9 cellular contexts compared by ENCODE assay signal in the genomic region with DNA sequence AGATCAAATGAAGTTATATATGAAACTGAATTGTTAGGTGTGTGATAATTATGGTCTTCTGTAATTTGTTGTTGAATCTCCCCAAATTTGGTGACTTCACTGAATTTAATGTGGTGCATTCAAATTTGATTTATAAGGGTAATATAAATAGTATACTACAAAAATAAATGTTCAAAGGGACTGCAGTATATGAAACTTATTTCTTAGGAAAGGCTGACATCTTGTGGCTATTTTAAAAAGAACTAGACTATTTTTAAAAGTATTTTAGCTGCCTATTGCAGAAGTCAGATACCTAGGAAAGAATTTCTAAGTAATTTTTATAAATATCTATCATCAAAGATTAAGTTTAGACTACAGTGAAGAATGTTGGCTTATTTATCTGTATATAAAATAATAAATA. TPM values are rescaled to one million over a fixed set of nuclear protein-coding genes. Genes with fewer than 3 reads are reported as not detected.
A peak's percentile ranks its signal among the peaks of the same experiment; 100 is the strongest.
DNase-seq lines count a peak whose midpoint lies in the region; ATAC-seq and TF ChIP-seq lines count a peak whose summit lies in the region.
"Had no signal": no experiment of that assay in that cellular context is flagged by ENCODE, and none has a peak within 500 bp of the region (broad histone marks: within the 10 kb centered on the region; RNA-seq: fewer than 3 reads in every experiment).

No MANE protein-coding gene starts in this region.

- H3K27me3 ChIP-seq in CD4-positive, alpha-beta T cell (ENCODE audit: control insufficient read depth, insufficient read depth, low read length): no peaks in the 10 kb centered on the region
- no peaks in the 10 kb centered on the region for H3K27me3 ChIP-seq in upper lobe of left lung
- H3K27me3 ChIP-seq in effector memory CD4-positive, alpha-beta T cell (replicated peaks; ENCODE audit: control insufficient read depth, insufficient read depth, low read length, poor library complexity, severe bottlenecking): no peaks in the 10 kb centered on the region

- CTCF ChIA-PET in CD4-positive, alpha-beta T cell (lab: Charles Lee): interaction anchor here (0.6 to 1.2 kb wide), 2 partner anchors 13 to 659 kb away, joined by 3 read pairs; no protein-coding TSS in a partner anchor

- TF ChIP-seq CTCF in CD4-positive, alpha-beta T cell (IDR thresholded peaks at IDR 0.05): peak; percentile 27
- peak in 2 of 6 experiments; percentile 10 to 14 for TF ChIP-seq CTCF in upper lobe of left lung (IDR thresholded peaks at IDR 0.05)

- peaks cover 11% of the 10 kb centered on the region for H3K27me3 Mint-ChIP-seq in CD4-positive, alpha-beta T cell

- POLR2A ChIA-PET in CD4-positive, alpha-beta T cell (lab: Charles Lee): no interaction called here

- no peaks in the 10 kb centered on the region for H3K9me3 ChIP-seq in CD4-positive, alpha-beta T cell (ENCODE audit: control insufficient read depth, low read length)
- no peaks in the 10 kb centered on the region for H3K9me3 ChIP-seq in upper lobe of left lung
- no peaks in the 10 kb centered on the region for H3K9me3 ChIP-seq in effector memory CD4-positive, alpha-beta T cell (ENCODE audit: control insufficient read depth, low read length)

- DNase-seq in CD4-positive, alpha-beta T cell: no peak
- DNase-seq in H4 (ENCODE audit: low spot score) (peak; percentile 7), RPMI7951 (ENCODE audit: low read depth) (peak; percentile 12), glomerular endothelial cell (ENCODE audit: extremely low read depth, low read depth, low spot score) (peak; percentile 9), upper lobe of left lung (no peak), left colon (no peak)
- no peak for DNase-seq in effector memory CD4-positive, alpha-beta T cell

- H3K27ac Mint-ChIP-seq in CD4-positive, alpha-beta T cell: no peak overlapping the region

- no peak for TF ChIP-seq POLR2A in upper lobe of left lung (IDR thresholded peaks at IDR 0.05)

- H3K36me3 ChIP-seq in upper lobe of left lung: no peaks in the 10 kb centered on the region
- no peaks in the 10 kb centered on the region for H3K36me3 ChIP-seq in effector memory CD4-positive, alpha-beta T cell (ENCODE audit: control insufficient read depth, insufficient read depth, low read length)

- H3K4me1 Mint-ChIP-seq in CD4-positive, alpha-beta T cell (ENCODE audit: low read depth): no peaks in the 10 kb centered on the region

- no peak overlapping the region for H3K4me3 ChIP-seq in upper lobe of left lung
- H3K4me3 ChIP-seq in effector memory CD4-positive, alpha-beta T cell (ENCODE audit: insufficient read depth, low read depth, low read length, poor library complexity, severe bottlenecking): no peak overlapping the region

- ATAC-seq in CD4-positive, alpha-beta T cell (ENCODE audit: poor library complexity): no peak
- no peak for ATAC-seq in upper lobe of left lung (ENCODE audit: low FRiP score in 2 of 2)
- ATAC-seq in left colon: no peak
- no peak for ATAC-seq in HG03354 (IDR thresholded peaks at IDR 0.05; ENCODE audit: poor library complexity, severe bottlenecking, unreplicated experiment)

- no peaks in the 10 kb centered on the region for H3K9me3 Mint-ChIP-seq in CD4-positive, alpha-beta T cell

- no peak for TF ChIP-seq EP300 in upper lobe of left lung (IDR thresholded peaks at IDR 0.05)

- no peak overlapping the region for H3K4me3 Mint-ChIP-seq in CD4-positive, alpha-beta T cell

- H3K27ac ChIP-seq in CD4-positive, alpha-beta T cell (ENCODE audit: low read depth, low read length): no peak overlapping the region
- H3K27ac ChIP-seq in upper lobe of left lung: no peak overlapping the region
- H3K27ac ChIP-seq in effector memory CD4-positive, alpha-beta T cell (ENCODE audit: insufficient read depth, low read length, poor library complexity, severe bottlenecking): no peak overlapping the region
- H3K27ac ChIP-seq: HL-60 had no signal

- H3K36me3 Mint-ChIP-seq in CD4-positive, alpha-beta T cell (ENCODE audit: low read depth): no peaks in the 10 kb centered on the region

- no peaks in the 10 kb centered on the region for H3K4me1 ChIP-seq in upper lobe of left lung
- no peaks in the 10 kb centered on the region for H3K4me1 ChIP-seq in effector memory CD4-positive, alpha-beta T cell (ENCODE audit: control insufficient read depth, insufficient read depth, low read length, poor library complexity, severe bottlenecking)

- intact Hi-C loops in CD4-positive, alpha-beta T cell (cut with DNase I, micrococcal nuclease): loop anchor here (5.0 kb wide), 2 partner anchors 577 to 827 kb away; no protein-coding TSS in a partner anchor
- intact Hi-C loops in left colon (cut with DNase I, micrococcal nuclease): loop anchor here in 1 of 2 donors (10.0 kb wide), 1 partner anchor 255 kb away; no protein-coding TSS in a partner anchor

RNA-seq across cellular contexts. Expression of gene ATRNL1, which starts 36.6 kb away (rescaled TPM):
- total RNA-seq in CD4-positive, alpha-beta T cell: not detected
- 4.9 and 5.8 TPM in 2 replicates for total RNA-seq in H4 (2014; rRNA removed; shearing (Covaris generic))
- 0.12 and 0.39 TPM in 2 replicates for total RNA-seq in RPMI7951 (2014; rRNA removed; shearing (Covaris generic))
- total RNA-seq in glomerular endothelial cell: 5.3 and 8.0 TPM in 2 replicates
- total RNA-seq in upper lobe of left lung: 1 to 10 TPM in 1 of 6 donors, under 1 TPM in 5; 0.11 to 1.0 (median 0.39) TPM
- total RNA-seq in left colon: 1 to 10 TPM in 1 of 2 donors, under 1 TPM in 1; 0.89 to 9.0 TPM

Comparison
In these comparisons a context has a peak if more than half of its experiments do, and no peak if none do; other contexts are left out.
1. DNase-seq: peak in H4 (single experiment), RPMI7951 (single experiment) and glomerular endothelial cell (single experiment); none in CD4-positive, alpha-beta T cell (0 of 10), upper lobe of left lung (0 of 2), left colon (0 of 2) and effector memory CD4-positive, alpha-beta T cell (0 of 3).